13 cellular contexts compared by ENCODE assay signal in genomic region chr4:176708771-176709311, GRCh38.
"Had no signal": no experiment of that assay in that cellular context is flagged by ENCODE, and none has a peak within 500 bp of the region (broad histone marks: within the 10 kb centered on the region; RNA-seq: fewer than 3 reads in every experiment).

No MANE protein-coding gene starts in this region.

- H3K27me3 ChIP-seq: tibial artery, vagina had no signal

- H3K27ac ChIP-seq: tibial artery, vagina had no signal

- H3K4me1 ChIP-seq: tibial artery, vagina had no signal

- H3K36me3 ChIP-seq: tibial artery, vagina had no signal

- H3K9me3 ChIP-seq: tibial artery, vagina had no signal

- H3K4me3 ChIP-seq: tibial artery, vagina had no signal

- DNase-seq: activated CD4-positive, CD25-positive, alpha-beta regulatory T cell treated with anti-CD3 and anti-CD28 coated beads, Interleukin-2, amount 50 U/mL, for 72 hours; activated naive CD8-positive, alpha-beta T cell treated with anti-CD3 and anti-CD28 coated beads, Interleukin-2, amount 10 ng/mL, durations not matched to agents 7 days and 5 days; anterior cingulate cortex; glutamatergic neuron; hypothalamus; mesenchymal stem cell; posterior cingulate gyrus; retina; stimulated activated CD4-positive, alpha-beta T cell treated with anti-CD3 and anti-CD28 coated beads, Interleukin-2, amount 100 ng/mL, for 48 hours; stimulated activated naive B cell treated with anti-CD40 and anti-IgM and Interleukin-4, amounts not matched to agents 10 μg/mL and 1 μg/mL and 100 μg/mL, for 72 hours; T1000; tibial artery had no signal
